In the genomic region with DNA sequence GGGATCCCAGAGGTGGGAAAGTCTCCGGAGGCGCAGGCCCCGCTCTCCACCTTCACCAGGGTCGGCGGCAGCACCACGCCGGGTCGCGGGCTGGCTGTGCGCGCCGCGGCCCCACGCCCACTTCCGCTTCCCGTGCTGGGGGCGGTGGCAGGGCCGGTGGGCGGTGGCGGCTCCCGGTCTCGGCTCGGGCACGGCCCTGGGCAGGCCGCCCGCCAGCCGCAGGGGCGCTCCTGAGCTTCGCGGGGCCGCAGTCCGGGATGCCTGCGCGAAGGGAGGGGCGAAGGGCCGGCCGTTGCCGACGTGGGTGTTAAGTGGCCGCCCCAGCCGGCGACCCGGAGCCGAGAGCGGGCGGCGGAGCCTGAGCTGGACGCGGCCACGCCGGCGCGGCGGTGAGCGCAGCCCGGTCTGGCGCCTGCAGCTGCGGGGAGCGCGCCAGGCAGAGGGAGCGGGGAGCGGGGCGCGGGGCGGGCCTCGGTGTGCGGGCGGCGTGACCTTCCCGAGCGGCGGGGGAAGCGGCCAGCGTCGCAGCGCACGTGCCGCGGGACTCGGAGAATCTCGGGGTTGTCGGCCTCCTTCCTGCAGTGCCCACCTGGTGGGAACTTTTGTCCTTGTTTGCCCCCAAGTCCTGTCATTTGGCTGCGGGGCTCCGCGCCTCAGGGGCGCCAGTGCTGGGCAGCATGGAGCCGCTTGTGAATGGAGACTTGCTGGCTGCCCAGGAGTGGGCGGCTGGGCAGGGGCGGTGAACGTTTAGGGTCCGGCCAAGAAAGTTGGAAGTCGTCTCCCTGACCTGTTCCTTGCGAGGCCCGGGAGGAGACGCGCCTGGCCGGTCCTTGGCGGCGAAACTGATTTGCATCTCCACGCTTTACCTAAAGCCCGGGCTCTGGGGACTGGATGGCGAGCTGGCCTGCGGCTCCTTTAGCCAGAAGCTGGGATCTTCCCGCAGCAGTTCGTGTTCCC, we compare ENCODE assay signal across 8 cellular contexts. TPM values are rescaled to one million over a fixed set of nuclear protein-coding genes. Genes with fewer than 3 reads are reported as not detected.
DNase-seq lines count a peak whose midpoint lies in the region; ATAC-seq and TF ChIP-seq lines count a peak whose summit lies in the region.

A gene (plus strand): TSS at position 337 of the 957 bp plus-strand sequence. CDS start 3,616 bp downstream, outside the sequence.

- peak; percentile 84 for ATAC-seq in HG03354 (IDR thresholded peaks at IDR 0.05; ENCODE audit: poor library complexity, severe bottlenecking, unreplicated experiment)

- TF ChIP-seq CTCF in endothelial cell (IDR thresholded peaks at IDR 0.05; ENCODE audit: unreplicated experiment) (no peak), mesothelial cell of epicardium (IDR thresholded peaks at IDR 0.05; ENCODE audit: unreplicated experiment) (no peak)

- peak; percentile 89 for DNase-seq in CD1c-positive myeloid dendritic cell (ENCODE audit: extremely low spot score)
- peak; percentile 86 for DNase-seq in NOMO-1 treated with DMSO at 0.1 percent for 48 hours (lab: John Stamatoyannopoulos, UW; ENCODE audit: unreplicated experiment)
- peak; percentile 34 for DNase-seq in activated CD8-positive, alpha-beta memory T cell treated with anti-CD3 and anti-CD28 coated beads, Interleukin-2, amount 50 U/mL, for 24 hours (ENCODE audit: extremely low read depth)
- DNase-seq in endothelial cell (ENCODE audit: low spot score): peak; percentile 86
- DNase-seq in mesothelial cell of epicardium (ENCODE audit: low spot score in 2 of 2, unreplicated experiment in 2 of 2): peak; percentile 57 to 78
- peak; percentile 53 to 59 for DNase-seq in stimulated activated CD8-positive, alpha-beta memory T cell treated with anti-CD3 and anti-CD28 coated beads, Interleukin-2, amount 100 ng/mL, for 1 hour (ENCODE audit: low read depth in 2 of 2)

- H3K9me3 Mint-ChIP-seq in endothelial cell (ENCODE audit: unreplicated experiment): no peaks in the 10 kb centered on the region
- no peaks in the 10 kb centered on the region for H3K9me3 Mint-ChIP-seq in mesothelial cell of epicardium

- no peaks in the 10 kb centered on the region for H3K36me3 Mint-ChIP-seq in endothelial cell (ENCODE audit: low read depth, unreplicated experiment)
- H3K36me3 Mint-ChIP-seq in mesothelial cell of epicardium: peaks cover 3% of the 10 kb centered on the region

- peaks cover 1% of the 10 kb centered on the region for H3K27me3 Mint-ChIP-seq in endothelial cell (ENCODE audit: unreplicated experiment)
- no peaks in the 10 kb centered on the region for H3K27me3 Mint-ChIP-seq in mesothelial cell of epicardium (ENCODE audit: low read depth)

- H3K4me3 Mint-ChIP-seq in endothelial cell (ENCODE audit: unreplicated experiment): peak within 1 kb of the TSS; percentile 87
- peak within 1 kb of the TSS; percentile 80 for H3K4me3 Mint-ChIP-seq in mesothelial cell of epicardium

- peak; percentile 81 for TF ChIP-seq POLR2A in GM19193 (IDR thresholded peaks at IDR 0.05; ENCODE audit: extremely low read depth, insufficient read depth, insufficient read length)

- no peaks in the 10 kb centered on the region for H3K4me1 Mint-ChIP-seq in endothelial cell (ENCODE audit: unreplicated experiment)
- H3K4me1 Mint-ChIP-seq in mesothelial cell of epicardium: peaks cover 9% of the 10 kb centered on the region

- no peak within 1 kb of the TSS for H3K27ac Mint-ChIP-seq in endothelial cell (ENCODE audit: unreplicated experiment)
- peak within 1 kb of the TSS; percentile 89 for H3K27ac Mint-ChIP-seq in mesothelial cell of epicardium

RNA-seq across cellular contexts. Expression of the gene that starts here (rescaled TPM):
- total RNA-seq in endothelial cell (ENCODE audit: unreplicated experiment) (7.6 TPM), mesothelial cell of epicardium (11.0 to 13.2 TPM (median 12.2 TPM) in 3 replicates)

Comparison
In these comparisons a context has a peak if more than half of its experiments do, and no peak if none do; other contexts are left out.
1. Peak in every context shown above with its lines: DNase-seq and ATAC-seq.
2. DNase-seq: peak in every context shown above with its lines; median percentile 89 in CD1c-positive myeloid dendritic cell; 86 in NOMO-1 treated with DMSO at 0.1 percent for 48 hours; 86 in endothelial cell; 68 in mesothelial cell of epicardium; 56 in stimulated activated CD8-positive, alpha-beta memory T cell treated with anti-CD3 and anti-CD28 coated beads, Interleukin-2, amount 100 ng/mL, for 1 hour; 34 in activated CD8-positive, alpha-beta memory T cell treated with anti-CD3 and anti-CD28 coated beads, Interleukin-2, amount 50 U/mL, for 24 hours.